1 cellular context compared by ENCODE assay signal in genomic region chr10:103778358-103779139, GRCh38.
A peak's percentile ranks its signal among the peaks of the same experiment; 100 is the strongest.
TF ChIP-seq lines count a peak whose summit lies in the region.

No MANE protein-coding gene starts in this region.

TF ChIP-seq in GM12878, 131 proteins besides CTCF, POLR2A, EP300 and RAD21 (continued from another document):
- TF ChIP-seq MLLT1 (IDR thresholded peaks at IDR 0.05) (0 out of 2 replicates have a peak, but pooled peaks have one; percentile 0), CHD2 (IDR thresholded peaks at IDR 0.05; ENCODE audit: borderline replicate concordance, low read depth, low read length) (no peak)
